12 cellular contexts compared by ENCODE assay signal in the genomic region with DNA sequence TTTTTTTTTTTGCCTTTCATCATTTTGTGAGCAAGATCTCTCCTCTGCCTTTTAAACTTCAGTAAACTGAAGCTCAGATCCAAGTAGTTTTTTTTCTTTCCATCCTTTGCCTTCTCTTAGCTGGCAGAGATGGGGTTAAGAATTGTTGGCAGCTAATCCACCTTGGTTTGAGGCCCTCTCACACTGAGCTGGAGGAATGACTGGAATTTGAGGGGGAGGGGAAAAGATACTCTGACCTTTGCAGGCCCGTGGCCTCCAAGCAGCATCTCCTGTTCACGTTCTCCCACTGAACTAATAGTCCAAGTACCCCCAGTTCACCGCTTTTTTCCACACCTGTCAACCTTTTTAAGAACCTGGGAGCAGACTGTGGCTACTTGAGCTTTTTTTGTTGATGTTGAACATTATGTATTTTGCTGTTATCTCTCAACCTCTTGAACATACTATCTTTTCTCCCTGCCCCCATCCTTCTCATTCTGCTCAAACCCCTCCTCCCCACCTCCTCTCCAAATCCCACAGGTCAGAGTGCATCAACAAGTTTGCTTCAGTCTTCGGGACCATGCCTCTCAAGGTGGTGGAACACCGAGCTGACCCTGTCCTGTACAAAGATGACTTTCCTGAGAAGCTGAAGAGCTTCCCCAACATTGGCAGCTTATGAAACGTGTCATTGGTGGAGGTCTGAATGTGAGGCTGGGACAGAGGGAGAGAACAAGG.
DNase-seq lines count a peak whose midpoint lies in the region; ATAC-seq, FAIRE-seq and TF ChIP-seq lines count a peak whose summit lies in the region.
"Had no signal": no experiment of that assay in that cellular context is flagged by ENCODE, and none has a peak within 500 bp of the region (broad histone marks: within the 10 kb centered on the region; RNA-seq: fewer than 3 reads in every experiment).

No MANE protein-coding gene starts in this region.

- FAIRE-seq in A549 (lab: Jason Lieb, UNC) (peak; percentile 65), K562 (lab: Jason Lieb, UNC) (peak; percentile 55)
- FAIRE-seq: frontal cortex had no signal

- DNase-seq in A549 (ENCODE audit: low read depth in 1 of 2, low spot score in 1 of 2) (peak; percentile 28 to 53), HS-5 (ENCODE audit: low read depth) (peak; percentile 18), K562 (ENCODE audit: extremely low read depth in 1 of 4, low spot score in 3 of 4) (peak in 1 of 4 experiments; percentile 26), kidney glomerular epithelial cell (lab: John Stamatoyannopoulos, UW) (peak; percentile 73), GDM1 (lab: John Stamatoyannopoulos, UW) (no peak), OCI-LY7 (ENCODE audit: low spot score) (no peak)
- DNase-seq: activated CD4-positive, CD25-positive, alpha-beta regulatory T cell treated with anti-CD3 and anti-CD28 coated beads, Interleukin-2, amount 50 U/mL, for 72 hours; activated naive CD4-positive, alpha-beta T cell treated with anti-CD3 and anti-CD28 coated beads, Interleukin-2, amount 50 U/mL, for 16 hours; naive B cell had no signal

- H3K79me2 ChIP-seq in K562 (ENCODE audit: control insufficient read depth, insufficient read depth, low read length) (no peaks in the 10 kb centered on the region), OCI-LY7 (ENCODE audit: insufficient read depth, low read depth, low read length) (no peaks in the 10 kb centered on the region)

- H3K4me1 ChIP-seq in A549 (peaks cover 45% of the 10 kb centered on the region), K562 (replicated peaks in 1 of 2; ENCODE audit: control insufficient read depth in 2 of 2, insufficient read depth in 2 of 2, low read length in 2 of 2) (peaks cover 5 to 11% of the 10 kb centered on the region in 2 experiments; a peak in 4 of 5 replicates), OCI-LY7 (ENCODE audit: insufficient read depth, low read length, poor library complexity, severe bottlenecking) (no peaks in the 10 kb centered on the region)

- H4K20me1 ChIP-seq in K562 (replicated peaks; ENCODE audit: control insufficient read depth, insufficient read depth, low read length) (no peaks in the 10 kb centered on the region; the same call in 1 of the 2 replicates), OCI-LY7 (ENCODE audit: insufficient read depth, low read length) (no peaks in the 10 kb centered on the region)

- in situ Hi-C loops in K562 (cut with MboI), result no loop called here

- H3K27ac ChIP-seq in A549 (peak overlapping the region; percentile 69 to 82), K562 (ENCODE audit: extremely low read depth, low read depth, low read length) (no peak overlapping the region), OCI-LY7 (ENCODE audit: low read depth, low read length, poor library complexity, severe bottlenecking) (no peak overlapping the region)

- ATAC-seq in A549 (peak; percentile 63 to 91; a peak in 4 of 6 replicates), K562 (peak; percentile 47; the same call in 2 of the 3 replicates), HG03196 (IDR thresholded peaks at IDR 0.05; ENCODE audit: unreplicated experiment) (no peak), HG02642 (IDR thresholded peaks at IDR 0.05; ENCODE audit: poor library complexity, unreplicated experiment) (no peak)

- no peaks in the 10 kb centered on the region for H3K9me1 ChIP-seq in K562 (ENCODE audit: control insufficient read depth, insufficient read depth, low read length)

- H3K9ac ChIP-seq in K562 (ENCODE audit: insufficient read depth in 1 of 2, low read depth in 2 of 2, low read length in 2 of 2), result no peak overlapping the region

- H3K4me3 ChIP-seq in A549 (no peak overlapping the region), K562 (no peak overlapping the region), OCI-LY7 (ENCODE audit: low read depth, low read length, poor library complexity, severe bottlenecking) (no peak overlapping the region)

- H3K9me3 ChIP-seq in A549 (no peaks in the 10 kb centered on the region), K562 (replicated peaks; ENCODE audit: control insufficient read depth, insufficient read depth, low read depth, low read length) (no peaks in the 10 kb centered on the region), OCI-LY7 (ENCODE audit: low read length) (no peaks in the 10 kb centered on the region)

- no peak for TF ChIP-seq POLR2A in A549 (IDR thresholded peaks at IDR 0.05; ENCODE audit: low read length)
- no peak for TF ChIP-seq POLR2A in K562 (conservative IDR thresholded peaks at IDR 0.05)

- intact Hi-C loops in K562 (cut with micrococcal nuclease), result no loop called here
- intact Hi-C loops in OCI-LY7 (cut with micrococcal nuclease; ENCODE audit: unreplicated experiment), result no loop called here

- WGBS in A549 (ENCODE audit: missing lambda C conversion rate), result 31% methylated on average over 6 of the region's 6 CpGs
- 38% methylated on average over 6 of the region's 6 CpGs for WGBS in K562 (ENCODE audit: insufficient coverage, low coverage, missing lambda C conversion rate)

- no peak overlapping the region for H2AFZ ChIP-seq in K562 (ENCODE audit: low read depth, low read length)
- no peak overlapping the region for H2AFZ ChIP-seq in OCI-LY7 (ENCODE audit: low read length)

- TF ChIP-seq RAD21 in A549 (conservative IDR thresholded peaks at IDR 0.05 in 1 of 2, IDR thresholded peaks at IDR 0.05 in 1 of 2) (no peak), K562 (CRISPR knock-in tag; conservative IDR thresholded peaks at IDR 0.05 in 1 of 2, IDR thresholded peaks at IDR 0.05 in 1 of 2) (no peak)

- TF ChIP-seq CTCF in A549 (IDR thresholded peaks at IDR 0.05), result no peak
- TF ChIP-seq CTCF in K562 (IDR thresholded peaks at IDR 0.05 in 2 of 3, conservative IDR thresholded peaks at IDR 0.05 in 1 of 3; ENCODE audit: insufficient read depth in 2 of 3, low read depth in 1 of 3, low read length in 3 of 3), result no peak
- TF ChIP-seq CTCF in OCI-LY7 (conservative IDR thresholded peaks at IDR 0.05; ENCODE audit: low read length), result no peak

- no peaks in the 10 kb centered on the region for H3K27me3 ChIP-seq in K562 (ENCODE audit: control insufficient read depth in 2 of 2, insufficient read depth in 2 of 2, low read length in 2 of 2)

- peaks cover 16% of the 10 kb centered on the region; the same call in 2 of the 3 replicates for H3K36me3 ChIP-seq in K562 (ENCODE audit: control insufficient read depth, insufficient read depth, low read length)
- H3K36me3 ChIP-seq in OCI-LY7 (ENCODE audit: insufficient read depth, low read length), result peaks cover 6% of the 10 kb centered on the region

- CTCF ChIA-PET in A549 (lab: Yijun Ruan, JAX) (interaction anchor here (0.7 to 1.7 kb wide), 4 partner anchors 8 to 112 kb away, joined by 3 to 6 read pairs (median 4); no protein-coding TSS in a partner anchor), K562 (lab: Yijun Ruan, JAX; ENCODE audit: low intra/inter-chr PET ratio) (interaction anchor here (0.6 kb wide), 1 partner anchor 523 kb away, joined by 4 read pairs; no protein-coding TSS in a partner anchor), OCI-LY7 (lab: Charles Lee; ENCODE audit: unreplicated experiment) (no interaction called here)

- POLR2A ChIA-PET in A549 (lab: Yijun Ruan, JAX), result interaction anchor here (0.7 to 0.9 kb wide), 2 partner anchors 14 to 63 kb away, joined by 4 read pairs; no protein-coding TSS in a partner anchor
- POLR2A ChIA-PET in K562 (lab: Yijun Ruan, JAX), result interaction anchor here (0.5 to 1.3 kb wide), 3 partner anchors 8 to 422 kb away, joined by 3 to 4 read pairs (median 4); no protein-coding TSS in a partner anchor
- POLR2A ChIA-PET in OCI-LY7 (lab: Charles Lee), result interaction anchor here (0.6 to 1.2 kb wide), 5 partner anchors 9 to 729 kb away, joined by 3 to 4 read pairs (median 3); no protein-coding TSS in a partner anchor

- TF ChIP-seq EP300 in A549 (IDR thresholded peaks at IDR 0.05) (no peak), K562 (IDR thresholded peaks at IDR 0.05; ENCODE audit: low read length) (no peak)

- H3K4me2 ChIP-seq in A549 (peak overlapping the region; percentile 73), K562 (ENCODE audit: insufficient read depth, low read length) (no peak overlapping the region), OCI-LY7 (ENCODE audit: low read length) (no peak overlapping the region)

- BruUV-seq in K562 (replicated peaks; lab: Mats Ljungman, UMichigan) (no TSS peak), OCI-LY7 (replicated peaks; lab: Mats Ljungman, UMichigan) (no TSS peak)

- no peaks in the 10 kb centered on the region for H3K9me2 ChIP-seq in OCI-LY7 (ENCODE audit: insufficient read depth, low read length)

TF ChIP-seq in A549, 52 proteins besides CTCF, POLR2A, EP300 and RAD21 (continues in another document):
- TF ChIP-seq MYC (IDR thresholded peaks at IDR 0.05; ENCODE audit: borderline replicate concordance, low read length), result no peak

TF ChIP-seq in K562, 482 proteins besides CTCF, POLR2A, EP300 and RAD21:
- TF ChIP-seq RBM15 (IDR thresholded peaks at IDR 0.05; ENCODE audit: insufficient read depth, low read length) (no peak), TEAD2 (tag; IDR thresholded peaks at IDR 0.05) (peak; percentile 71; the same call in 1 of the 2 replicates), NR2C2 (CRISPR knock-in tag; IDR thresholded peaks at IDR 0.05) (no peak), NR2C2 (tag; IDR thresholded peaks at IDR 0.05) (0 out of 2 replicates have a peak, but pooled peaks have one; percentile 19)

Comparison
In these comparisons a context has a peak if more than half of its experiments do, and no peak if none do; other contexts are left out.
1. ATAC-seq: peak in A549 (2 of 2) and K562 (single experiment); none in HG03196 (single experiment) and HG02642 (single experiment).
2. DNase-seq: peak in A549 (2 of 2), HS-5 (single experiment) and kidney glomerular epithelial cell (single experiment); none in GDM1 (single experiment) and OCI-LY7 (single experiment).
3. H3K27ac ChIP-seq: peak in A549 (2 of 2); none in K562 (single experiment) and OCI-LY7 (single experiment).